Comparison of ENCODE assay signal across 19 cellular contexts in genomic region chr5:66516535-66516934, GRCh38.
DNase-seq lines count a peak whose midpoint lies in the region; ATAC-seq and TF ChIP-seq lines count a peak whose summit lies in the region.
"Had no signal": no experiment of that assay in that cellular context is flagged by ENCODE, and none has a peak within 500 bp of the region (broad histone marks: within the 10 kb centered on the region; RNA-seq: fewer than 3 reads in every experiment).

No MANE protein-coding gene starts in this region.

- no peaks in the 10 kb centered on the region; the same call in 1 of the 2 replicates for H3F3A ChIP-seq in SU-DHL-6 (ENCODE audit: insufficient read depth)

- no peak overlapping the region for H3K9ac ChIP-seq in BLaER1 treated with 17β-estradiol and CSF1 and Interleukin-3, amounts not matched to agents 10 nM and 100 nM
- H3K9ac ChIP-seq in SU-DHL-6 (ENCODE audit: low read length) = no peak overlapping the region

- H3K36me3 ChIP-seq in BLaER1 treated with 17β-estradiol and CSF1 and Interleukin-3, amounts not matched to agents 10 nM and 100 nM = no peaks in the 10 kb centered on the region
- H3K36me3 ChIP-seq in SU-DHL-6 (ENCODE audit: low read length) = 0 out of 2 replicates have a peak, but pooled peaks cover 7% of the 10 kb centered on the region
- H3K36me3 ChIP-seq: Peyer's patch had no signal

- peaks cover 13 to 27% (median 19%) of the 10 kb centered on the region in 11 experiments for H3K9me3 ChIP-seq in BLaER1 treated with 17β-estradiol and CSF1 and Interleukin-3, amounts not matched to agents 10 nM and 100 nM (replicated peaks in 1 of 11)
- peaks cover 18% of the 10 kb centered on the region; the same call in 1 of the 2 replicates for H3K9me3 ChIP-seq in SU-DHL-6 (ENCODE audit: insufficient read depth, low read length)
- H3K9me3 ChIP-seq: Peyer's patch had no signal

- H3K27me3 ChIP-seq in BLaER1 treated with 17β-estradiol and CSF1 and Interleukin-3, amounts not matched to agents 10 nM and 100 nM = no peaks in the 10 kb centered on the region
- H3K27me3 ChIP-seq in SU-DHL-6 (ENCODE audit: low read length) = no peaks in the 10 kb centered on the region
- H3K27me3 ChIP-seq: Peyer's patch had no signal

- DNase-seq in renal cortical epithelial cell (ENCODE audit: low read depth) (peak; percentile 2), Ammon's horn (ENCODE audit: low spot score) (no peak), cortex of kidney (lab: John Stamatoyannopoulos, UW) (no peak)
- DNase-seq: Calu3; CD8-positive, alpha-beta memory T cell; DMS153; GDM1; Kasumi-1; NCI-H1436 treated with DMSO at 0.1 percent for 48 hours; NCI-H2029 treated with DMSO at 0.1 percent for 48 hours; NCI-H510A; Peyer's patch; T-cell had no signal

- H3K27me3 Mint-ChIP-seq in IgD-negative memory B cell = no peaks in the 10 kb centered on the region
- H3K27me3 Mint-ChIP-seq: T-cell had no signal

- peak overlapping the region; percentile 8 to 90 (median 46) for H3K27ac Mint-ChIP-seq in IgD-negative memory B cell
- H3K27ac Mint-ChIP-seq: CD8-positive, alpha-beta memory T cell; T-cell had no signal

- H3K36me3 Mint-ChIP-seq in IgD-negative memory B cell = no peaks in the 10 kb centered on the region
- H3K36me3 Mint-ChIP-seq: CD8-positive, alpha-beta memory T cell; T-cell had no signal

- H4K20me1 ChIP-seq in BLaER1 treated with 17β-estradiol and CSF1 and Interleukin-3, amounts not matched to agents 10 nM and 100 nM = no peaks in the 10 kb centered on the region
- no peaks in the 10 kb centered on the region for H4K20me1 ChIP-seq in SU-DHL-6 (ENCODE audit: low read depth, low read length)

- H3K27ac ChIP-seq in BLaER1 treated with 17β-estradiol and CSF1 and Interleukin-3, amounts not matched to agents 10 nM and 100 nM = peak overlapping the region in 1 of 11 experiments; percentile 75; a peak in 1 of 22 replicates
- H3K27ac ChIP-seq in SU-DHL-6 (ENCODE audit: low read depth, low read length) = no peak overlapping the region
- H3K27ac ChIP-seq: C4-2B, Peyer's patch had no signal

- no peaks in the 10 kb centered on the region for H3K79me2 ChIP-seq in SU-DHL-6 (ENCODE audit: insufficient read depth, low read length)

- H3K9me3 Mint-ChIP-seq in IgD-negative memory B cell = peaks cover 0 to 14% (median 7%) of the 10 kb centered on the region in 3 donors

- H3K9me2 ChIP-seq in SU-DHL-6 (replicated peaks; ENCODE audit: insufficient read depth, low read length) = no peaks in the 10 kb centered on the region

- peak overlapping the region in 9 of 11 experiments; percentile 2 to 66 (median 56); a peak in 17 of 22 replicates for H3K4me2 ChIP-seq in BLaER1 treated with 17β-estradiol and CSF1 and Interleukin-3, amounts not matched to agents 10 nM and 100 nM
- no peak overlapping the region for H3K4me2 ChIP-seq in SU-DHL-6 (ENCODE audit: low read depth, low read length, poor library complexity, severe bottlenecking)

- no peak for ATAC-seq in HG02852 (IDR thresholded peaks at IDR 0.05; ENCODE audit: unreplicated experiment)
- ATAC-seq: SK-N-SH treated with all-trans-retinoic acid at 6 μM for 48 hours, T-cell had no signal

- H3K4me1 ChIP-seq in BLaER1 treated with 17β-estradiol and CSF1 and Interleukin-3, amounts not matched to agents 10 nM and 100 nM = peaks cover 16 to 37% (median 31%) of the 10 kb centered on the region in 10 experiments
- H3K4me1 ChIP-seq: Peyer's patch had no signal

- peaks cover 32 to 49% (median 49%) of the 10 kb centered on the region in 3 donors for H3K4me1 Mint-ChIP-seq in IgD-negative memory B cell
- H3K4me1 Mint-ChIP-seq: CD8-positive, alpha-beta memory T cell had no signal

- H3K4me3 ChIP-seq in BLaER1 treated with 17β-estradiol and CSF1 and Interleukin-3, amounts not matched to agents 10 nM and 100 nM = no peak overlapping the region
- no peak overlapping the region for H3K4me3 ChIP-seq in SU-DHL-6 (ENCODE audit: insufficient read depth, low read length, poor library complexity, severe bottlenecking)
- H3K4me3 ChIP-seq: Peyer's patch had no signal

- H3K4me3 Mint-ChIP-seq in IgD-negative memory B cell = peak overlapping the region in 1 of 4 donors; percentile 37
- H3K4me3 Mint-ChIP-seq: CD8-positive, alpha-beta memory T cell; T-cell had no signal

- peak overlapping the region; percentile 27 for H2AFZ ChIP-seq in SU-DHL-6 (ENCODE audit: low read depth, low read length, severe bottlenecking)

- no peak for TF ChIP-seq CTCF in SU-DHL-6 (IDR thresholded peaks at IDR 0.05; ENCODE audit: insufficient read depth, low read length, poor library complexity, severe bottlenecking)
